ENCODE assay signal across 2 cellular contexts in the genomic region with DNA sequence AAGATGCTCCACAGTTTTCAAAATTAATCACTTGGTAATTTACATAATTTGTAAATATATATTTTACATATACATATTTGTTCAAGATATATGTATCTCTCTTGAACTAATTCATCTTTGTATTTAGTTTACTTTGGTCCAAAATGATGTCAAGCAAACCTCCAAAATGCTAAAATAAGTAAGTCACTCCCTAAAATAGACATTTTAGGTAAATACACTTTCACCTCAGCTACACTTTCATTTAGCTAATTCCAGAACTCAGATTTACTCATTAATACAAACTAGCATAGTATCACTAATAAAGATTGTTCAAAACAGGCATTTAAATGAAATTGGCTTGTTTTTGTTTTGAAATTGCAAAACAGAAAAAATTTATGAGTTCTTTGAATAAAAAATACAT.
TF ChIP-seq lines count a peak whose summit lies in the region.

No MANE protein-coding gene starts in this region.

TF ChIP-seq in GM12878, 131 proteins besides CTCF, POLR2A, EP300 and RAD21:
- no peak for TF ChIP-seq SREBF2 (IDR thresholded peaks at IDR 0.05; ENCODE audit: low read length)
- TF ChIP-seq POLR2AphosphoS5 (IDR thresholded peaks at IDR 0.05; ENCODE audit: low read length), result no peak
- TF ChIP-seq CEBPB (IDR thresholded peaks at IDR 0.05; ENCODE audit: borderline replicate concordance in 1 of 2, low read depth in 2 of 2, low read length in 2 of 2), result no peak
- TF ChIP-seq, protein P1, sequence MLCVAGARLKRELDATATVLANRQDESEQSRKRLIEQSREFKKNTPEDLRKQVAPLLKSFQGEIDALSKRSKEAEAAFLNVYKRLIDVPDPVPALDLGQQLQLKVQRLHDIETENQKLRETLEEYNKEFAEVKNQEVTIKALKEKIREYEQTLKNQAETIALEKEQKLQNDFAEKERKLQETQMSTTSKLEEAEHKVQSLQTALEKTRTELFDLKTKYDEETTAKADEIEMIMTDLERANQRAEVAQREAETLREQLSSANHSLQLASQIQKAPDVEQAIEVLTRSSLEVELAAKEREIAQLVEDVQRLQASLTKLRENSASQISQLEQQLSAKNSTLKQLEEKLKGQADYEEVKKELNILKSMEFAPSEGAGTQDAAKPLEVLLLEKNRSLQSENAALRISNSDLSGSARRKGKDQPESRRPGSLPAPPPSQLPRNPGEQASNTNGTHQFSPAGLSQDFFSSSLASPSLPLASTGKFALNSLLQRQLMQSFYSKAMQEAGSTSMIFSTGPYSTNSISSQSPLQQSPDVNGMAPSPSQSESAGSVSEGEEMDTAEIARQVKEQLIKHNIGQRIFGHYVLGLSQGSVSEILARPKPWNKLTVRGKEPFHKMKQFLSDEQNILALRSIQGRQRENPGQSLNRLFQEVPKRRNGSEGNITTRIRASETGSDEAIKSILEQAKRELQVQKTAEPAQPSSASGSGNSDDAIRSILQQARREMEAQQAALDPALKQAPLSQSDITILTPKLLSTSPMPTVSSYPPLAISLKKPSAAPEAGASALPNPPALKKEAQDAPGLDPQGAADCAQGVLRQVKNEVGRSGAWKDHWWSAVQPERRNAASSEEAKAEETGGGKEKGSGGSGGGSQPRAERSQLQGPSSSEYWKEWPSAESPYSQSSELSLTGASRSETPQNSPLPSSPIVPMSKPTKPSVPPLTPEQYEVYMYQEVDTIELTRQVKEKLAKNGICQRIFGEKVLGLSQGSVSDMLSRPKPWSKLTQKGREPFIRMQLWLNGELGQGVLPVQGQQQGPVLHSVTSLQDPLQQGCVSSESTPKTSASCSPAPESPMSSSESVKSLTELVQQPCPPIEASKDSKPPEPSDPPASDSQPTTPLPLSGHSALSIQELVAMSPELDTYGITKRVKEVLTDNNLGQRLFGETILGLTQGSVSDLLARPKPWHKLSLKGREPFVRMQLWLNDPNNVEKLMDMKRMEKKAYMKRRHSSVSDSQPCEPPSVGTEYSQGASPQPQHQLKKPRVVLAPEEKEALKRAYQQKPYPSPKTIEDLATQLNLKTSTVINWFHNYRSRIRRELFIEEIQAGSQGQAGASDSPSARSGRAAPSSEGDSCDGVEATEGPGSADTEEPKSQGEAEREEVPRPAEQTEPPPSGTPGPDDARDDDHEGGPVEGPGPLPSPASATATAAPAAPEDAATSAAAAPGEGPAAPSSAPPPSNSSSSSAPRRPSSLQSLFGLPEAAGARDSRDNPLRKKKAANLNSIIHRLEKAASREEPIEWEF (IDR thresholded peaks at IDR 0.05; ENCODE audit: insufficient replicate concordance, low read depth, low read length), result no peak
- TF ChIP-seq, protein P2, sequence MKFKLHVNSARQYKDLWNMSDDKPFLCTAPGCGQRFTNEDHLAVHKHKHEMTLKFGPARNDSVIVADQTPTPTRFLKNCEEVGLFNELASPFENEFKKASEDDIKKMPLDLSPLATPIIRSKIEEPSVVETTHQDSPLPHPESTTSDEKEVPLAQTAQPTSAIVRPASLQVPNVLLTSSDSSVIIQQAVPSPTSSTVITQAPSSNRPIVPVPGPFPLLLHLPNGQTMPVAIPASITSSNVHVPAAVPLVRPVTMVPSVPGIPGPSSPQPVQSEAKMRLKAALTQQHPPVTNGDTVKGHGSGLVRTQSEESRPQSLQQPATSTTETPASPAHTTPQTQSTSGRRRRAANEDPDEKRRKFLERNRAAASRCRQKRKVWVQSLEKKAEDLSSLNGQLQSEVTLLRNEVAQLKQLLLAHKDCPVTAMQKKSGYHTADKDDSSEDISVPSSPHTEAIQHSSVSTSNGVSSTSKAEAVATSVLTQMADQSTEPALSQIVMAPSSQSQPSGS (IDR thresholded peaks at IDR 0.05; ENCODE audit: low read length), result 0 out of 2 replicates have a peak, but pooled peaks have one; percentile 19
- no peak for TF ChIP-seq NFIC (IDR thresholded peaks at IDR 0.05; ENCODE audit: low read depth, low read length)
- peak; percentile 87 for TF ChIP-seq MEF2A (IDR thresholded peaks at IDR 0.05; ENCODE audit: insufficient read depth, low read depth, low read length)
- TF ChIP-seq, protein P3, sequence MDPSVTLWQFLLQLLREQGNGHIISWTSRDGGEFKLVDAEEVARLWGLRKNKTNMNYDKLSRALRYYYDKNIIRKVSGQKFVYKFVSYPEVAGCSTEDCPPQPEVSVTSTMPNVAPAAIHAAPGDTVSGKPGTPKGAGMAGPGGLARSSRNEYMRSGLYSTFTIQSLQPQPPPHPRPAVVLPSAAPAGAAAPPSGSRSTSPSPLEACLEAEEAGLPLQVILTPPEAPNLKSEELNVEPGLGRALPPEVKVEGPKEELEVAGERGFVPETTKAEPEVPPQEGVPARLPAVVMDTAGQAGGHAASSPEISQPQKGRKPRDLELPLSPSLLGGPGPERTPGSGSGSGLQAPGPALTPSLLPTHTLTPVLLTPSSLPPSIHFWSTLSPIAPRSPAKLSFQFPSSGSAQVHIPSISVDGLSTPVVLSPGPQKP (IDR thresholded peaks at IDR 0.05; ENCODE audit: low read depth, low read length), result no peak
- TF ChIP-seq REST (IDR thresholded peaks at IDR 0.05; ENCODE audit: low read depth, low read length), result no peak
- TF ChIP-seq NBN (IDR thresholded peaks at IDR 0.05), result no peak
- peak; percentile 64 for TF ChIP-seq MEF2B (IDR thresholded peaks at IDR 0.05; ENCODE audit: partially characterized antibody, poor library complexity, severe bottlenecking)

TF ChIP-seq in HEK293T, 16 proteins besides CTCF, POLR2A, EP300 and RAD21:
- TF ChIP-seq LEF1 (IDR thresholded peaks at IDR 0.05; ENCODE audit: borderline replicate concordance) (no peak), HDGF (IDR thresholded peaks at IDR 0.05; ENCODE audit: borderline replicate concordance) (no peak), FOXK2 (IDR thresholded peaks at IDR 0.05) (no peak), FOXA1 (IDR thresholded peaks at IDR 0.05) (no peak), ZNF384 (IDR thresholded peaks at IDR 0.05) (no peak), PKNOX1 (IDR thresholded peaks at IDR 0.05) (no peak), TARDBP (IDR thresholded peaks at IDR 0.05) (no peak), ELF4 (IDR thresholded peaks at IDR 0.05) (no peak), CTBP1 (IDR thresholded peaks at IDR 0.05; ENCODE audit: borderline replicate concordance) (no peak), SUZ12 (IDR thresholded peaks at IDR 0.05) (no peak), SP1 (IDR thresholded peaks at IDR 0.05) (no peak), ARNT (IDR thresholded peaks at IDR 0.05) (no peak), FOXM1 (IDR thresholded peaks at IDR 0.05; ENCODE audit: borderline replicate concordance) (no peak), NFRKB (IDR thresholded peaks at IDR 0.05) (no peak), L3MBTL2 (conservative IDR thresholded peaks at IDR 0.05) (no peak), BHLHE40 (IDR thresholded peaks at IDR 0.05; ENCODE audit: borderline replicate concordance) (no peak)
TF ChIP-seq in HEK293T: peak in this region for 0.
